Comparison of ENCODE assay signal across 26 cellular contexts in the genomic region with DNA sequence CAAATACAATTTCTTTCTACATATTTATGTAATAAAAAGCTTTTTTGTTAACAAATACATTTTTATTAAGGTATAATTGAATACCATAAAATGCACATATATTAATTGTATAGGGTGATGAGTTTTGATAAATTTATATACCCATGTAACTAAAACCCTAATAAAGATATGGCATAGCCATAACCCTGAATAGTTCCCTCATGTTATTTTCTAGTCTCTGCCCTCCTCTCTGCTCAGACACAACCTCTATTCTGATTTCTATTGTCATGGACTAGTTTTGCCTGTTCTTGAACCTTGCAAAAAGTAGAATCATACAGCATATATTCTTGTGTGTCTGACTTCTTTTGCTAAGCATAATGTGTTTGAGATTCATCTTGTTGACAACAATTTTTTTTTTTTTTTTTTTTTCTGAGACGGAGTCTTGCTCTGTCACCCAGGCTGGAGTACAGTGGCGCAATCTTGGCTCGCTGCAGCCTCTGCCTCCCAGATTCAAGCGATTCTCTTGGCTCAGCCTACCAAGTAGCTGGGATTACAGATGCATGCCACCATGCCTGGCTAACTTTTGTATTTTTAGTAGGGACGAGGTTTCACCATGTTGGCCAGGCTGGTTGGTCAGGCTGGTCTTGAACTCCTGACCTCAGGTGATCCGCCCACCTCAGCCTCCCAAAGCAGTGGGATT. TPM values are rescaled to one million over a fixed set of nuclear protein-coding genes. Genes with fewer than 3 reads are reported as not detected.
DNase-seq lines count a peak whose midpoint lies in the region; ATAC-seq and TF ChIP-seq lines count a peak whose summit lies in the region.
"Had no signal": no experiment of that assay in that cellular context is flagged by ENCODE, and none has a peak within 500 bp of the region (broad histone marks: within the 10 kb centered on the region; RNA-seq: fewer than 3 reads in every experiment).

No MANE protein-coding gene starts in this region.

- no peak overlapping the region for H3K4me3 ChIP-seq in Karpas-422 (ENCODE audit: low read length)
- no peak overlapping the region for H3K4me3 ChIP-seq in psoas muscle
- H3K4me3 ChIP-seq in esophagus squamous epithelium: no peak overlapping the region
- H3K4me3 ChIP-seq: BLaER1, GM12878 had no signal

- H3K27me3 Mint-ChIP-seq in activated T-cell treated with anti-CD3 and anti-CD28 coated beads, Interleukin-2, amount 50 U/mL, for 24 hours: no peaks in the 10 kb centered on the region
- H3K27me3 Mint-ChIP-seq: CD4-positive, alpha-beta memory T cell; CD8-positive, alpha-beta memory T cell had no signal

- TF ChIP-seq POLR2A in esophagus squamous epithelium (IDR thresholded peaks at IDR 0.05): no peak

- H2AFZ ChIP-seq in Karpas-422 (ENCODE audit: low read length): no peak overlapping the region

- H4K20me1 ChIP-seq in Karpas-422 (ENCODE audit: insufficient read depth, low read depth, low read length): no peaks in the 10 kb centered on the region
- H4K20me1 ChIP-seq: BLaER1 had no signal

- H3K79me2 ChIP-seq in Karpas-422 (ENCODE audit: low read length): no peaks in the 10 kb centered on the region

- no peak overlapping the region for H3K27ac Mint-ChIP-seq in activated T-cell treated with anti-CD3 and anti-CD28 coated beads, Interleukin-2, amount 50 U/mL, for 24 hours
- H3K27ac Mint-ChIP-seq: CD4-positive, CD25-positive, alpha-beta regulatory T cell; CD8-positive, alpha-beta memory T cell had no signal

- H3K27ac ChIP-seq in Karpas-422 (ENCODE audit: low read length) (no peak overlapping the region), psoas muscle (no peak overlapping the region), esophagus squamous epithelium (peak overlapping the region in 2 of 4 donors; percentile 17 to 38)
- H3K27ac ChIP-seq: BLaER1 had no signal

- TF ChIP-seq CTCF in psoas muscle (IDR thresholded peaks at IDR 0.05) (no peak), esophagus squamous epithelium (IDR thresholded peaks at IDR 0.05) (no peak)

- DNase-seq in Karpas-422 (peak; percentile 14), psoas muscle (peak; percentile 23 to 64), esophagus squamous epithelium (lab: John Stamatoyannopoulos, UW) (no peak)
- DNase-seq in activated T-cell treated with anti-CD3 and anti-CD28 coated beads, Interleukin-2, amount 50 U/mL, for 24 hours: no peak
- DNase-seq: 8988T; ACHN; BE2C; C1 segment of cervical spinal cord; CD4-positive, alpha-beta memory T cell; CD4-positive, CD25-positive, alpha-beta regulatory T cell; CD8-positive, alpha-beta memory T cell; COR-L47; DMS 273 treated with DMSO at 0.1 percent for 48 hours; DMS153; DMS53; DMS79; DND-41; EL; GDM1 had no signal

- no peaks in the 10 kb centered on the region for H3K36me3 Mint-ChIP-seq in activated T-cell treated with anti-CD3 and anti-CD28 coated beads, Interleukin-2, amount 50 U/mL, for 24 hours (ENCODE audit: low read depth)
- H3K36me3 Mint-ChIP-seq: CD14-positive monocyte; CD4-positive, alpha-beta memory T cell; CD8-positive, alpha-beta memory T cell had no signal

- no peak overlapping the region for H3K4me2 ChIP-seq in Karpas-422 (ENCODE audit: low read depth, low read length, poor library complexity, severe bottlenecking)
- H3K4me2 ChIP-seq: BLaER1 had no signal

- H3K4me1 ChIP-seq in Karpas-422 (ENCODE audit: low read length) (no peaks in the 10 kb centered on the region), psoas muscle (no peaks in the 10 kb centered on the region), esophagus squamous epithelium (no peaks in the 10 kb centered on the region)
- H3K4me1 ChIP-seq: BE2C, BLaER1 had no signal

- no peaks in the 10 kb centered on the region for H3K9me2 ChIP-seq in Karpas-422 (replicated peaks; ENCODE audit: insufficient read depth, low read length)

- peaks cover 5% of the 10 kb centered on the region for H3K4me1 Mint-ChIP-seq in activated T-cell treated with anti-CD3 and anti-CD28 coated beads, Interleukin-2, amount 50 U/mL, for 24 hours (ENCODE audit: low read depth)
- H3K4me1 Mint-ChIP-seq: CD14-positive monocyte; CD4-positive, alpha-beta memory T cell; CD4-positive, CD25-positive, alpha-beta regulatory T cell; CD8-positive, alpha-beta memory T cell had no signal

- H3K9me3 ChIP-seq in Karpas-422 (ENCODE audit: low read length): no peaks in the 10 kb centered on the region
- H3K9me3 ChIP-seq in psoas muscle: no peaks in the 10 kb centered on the region
- H3K9me3 ChIP-seq in esophagus squamous epithelium: no peaks in the 10 kb centered on the region
- H3K9me3 ChIP-seq: BE2C had no signal

- no peaks in the 10 kb centered on the region for H3K27me3 ChIP-seq in Karpas-422 (ENCODE audit: low read length)
- no peaks in the 10 kb centered on the region for H3K27me3 ChIP-seq in psoas muscle (ENCODE audit: insufficient read depth in 3 of 3, low read length in 2 of 3)
- no peaks in the 10 kb centered on the region for H3K27me3 ChIP-seq in esophagus squamous epithelium
- H3K27me3 ChIP-seq: BE2C, BLaER1 had no signal

- intact Hi-C loops in psoas muscle (cut with DNase I): no loop called here
- intact Hi-C loops in esophagus squamous epithelium (cut with DNase I): no loop called here

- ATAC-seq in esophagus mucosa (peak; percentile 36), psoas muscle (peak; percentile 66 to 91 (median 86)), HG02981 (IDR thresholded peaks at IDR 0.05; ENCODE audit: unreplicated experiment) (no peak)
- ATAC-seq: GM12878 had no signal

- 35 to 55% (median 45%) methylated on average over 5 to 6 of the region's 6 CpGs for WGBS in psoas muscle, 3 donors
- 75 to 81% methylated on average over 5 to 6 of the region's 6 CpGs for whole genome bisulfite sequencing in esophagus squamous epithelium, 2 donors

- H3K36me3 ChIP-seq in Karpas-422 (ENCODE audit: insufficient read depth, low read length) (no peaks in the 10 kb centered on the region), psoas muscle (ENCODE audit: insufficient read depth in 1 of 2, low read depth in 1 of 2) (no peaks in the 10 kb centered on the region), esophagus squamous epithelium (no peaks in the 10 kb centered on the region)
- H3K36me3 ChIP-seq: BE2C, BLaER1 had no signal

- H3K9me3 Mint-ChIP-seq in activated T-cell treated with anti-CD3 and anti-CD28 coated beads, Interleukin-2, amount 50 U/mL, for 24 hours: no peaks in the 10 kb centered on the region

- H3K4me3 Mint-ChIP-seq in activated T-cell treated with anti-CD3 and anti-CD28 coated beads, Interleukin-2, amount 50 U/mL, for 24 hours: no peak overlapping the region
- H3K4me3 Mint-ChIP-seq: CD14-positive monocyte; CD4-positive, alpha-beta memory T cell; CD4-positive, CD25-positive, alpha-beta regulatory T cell; CD8-positive, alpha-beta memory T cell had no signal

- H3K9ac ChIP-seq in Karpas-422 (ENCODE audit: low read length): no peak overlapping the region
- H3K9ac ChIP-seq: BLaER1 had no signal

RNA-seq across cellular contexts. Expression of a gene that starts 38.6 kb away (rescaled TPM):
- total RNA-seq in Karpas-422 (2014; rRNA removed; shearing (Covaris generic); ENCODE audit: low replicate concordance): 38.3 and 43.7 TPM in 2 replicates
- 9.2 TPM for total RNA-seq in esophagus mucosa
- total RNA-seq in psoas muscle: 10 to 100 TPM in 3 of 4 donors, 1 to 10 TPM in 1; 6.0 to 17.0 (median 12.8) TPM
- polyA plus RNA-seq in psoas muscle: 1 to 10 TPM; 5.1 to 9.4 (median 9.3) TPM
- 10 to 100 TPM in 3 of 4 donors, 1 to 10 TPM in 1; 7.1 to 18.9 (median 15.7) TPM for total RNA-seq in esophagus squamous epithelium
- total RNA-seq: G401 had no signal

RNA-seq across cellular contexts. Expression of a gene that starts 47.6 kb away (rescaled TPM):
- not detected in 2 replicates for total RNA-seq in Karpas-422 (2014; rRNA removed; shearing (Covaris generic); ENCODE audit: low replicate concordance)
- 0.84 TPM for total RNA-seq in esophagus mucosa
- total RNA-seq in psoas muscle: 1 to 10 TPM in 1 of 4 donors, not detected in 3; 2.0 TPM
- 1 to 10 TPM in 1 of 3 donors, under 1 TPM in 2; 0.05 to 1.6 (median 0.51) TPM for polyA plus RNA-seq in psoas muscle
- 1 to 10 TPM in 1 of 4 donors, under 1 TPM in 3; 0.21 to 1.9 (median 0.41) TPM for total RNA-seq in esophagus squamous epithelium
- total RNA-seq: A673; CD4-positive, alpha-beta memory T cell; CD4-positive, CD25-positive, alpha-beta regulatory T cell; CD8-positive, alpha-beta memory T cell; G401; GM12878 had no signal
- polyA plus RNA-seq: CD14-positive monocyte; CD4-positive, alpha-beta memory T cell; CD4-positive, CD25-positive, alpha-beta regulatory T cell; CD8-positive, alpha-beta memory T cell; GM12878 had no signal

RNA-seq across cellular contexts. Expression of a gene that starts 49.3 kb away (rescaled TPM):
- total RNA-seq in Karpas-422 (2014; rRNA removed; shearing (Covaris generic); ENCODE audit: low replicate concordance): not detected in 2 replicates
- 8.5 TPM for total RNA-seq in esophagus mucosa
- total RNA-seq in psoas muscle: 10 to 100 TPM in 1 of 4 donors, 1 to 10 TPM in 3; 1.9 to 38.1 (median 3.0) TPM
- 10 to 100 TPM in 2 of 3 donors, 1 to 10 TPM in 1; 1.7 to 23.2 (median 10.9) TPM for polyA plus RNA-seq in psoas muscle
- 10 to 100 TPM in 2 of 4 donors, 1 to 10 TPM in 2; 4.6 to 28.2 (median 11.3) TPM for total RNA-seq in esophagus squamous epithelium
- total RNA-seq: CD4-positive, alpha-beta memory T cell had no signal
- polyA plus RNA-seq: CD14-positive monocyte; CD4-positive, CD25-positive, alpha-beta regulatory T cell; CD8-positive, alpha-beta memory T cell; GM12878 had no signal

RNA-seq across cellular contexts. Expression of a gene that starts 54.7 kb away (rescaled TPM):
- 29.1 and 35.9 TPM in 2 replicates for total RNA-seq in Karpas-422 (2014; rRNA removed; shearing (Covaris generic); ENCODE audit: low replicate concordance)
- total RNA-seq in esophagus mucosa (10.3 TPM), psoas muscle (10 to 100 TPM in 1 of 4 donors, 1 to 10 TPM in 3; 4.4 to 10.1 (median 5.9) TPM), esophagus squamous epithelium (10 to 100 TPM in 3 of 4 donors, 1 to 10 TPM in 1; 7.6 to 19.6 (median 13.5) TPM)
- polyA plus RNA-seq in psoas muscle: 1 to 10 TPM; 6.0 to 9.5 (median 7.5) TPM

Comparison
In these comparisons a context has a peak if more than half of its experiments do, and no peak if none do; other contexts are left out.
1. DNase-seq: peak in Karpas-422 (single experiment) and psoas muscle (2 of 2); none in esophagus squamous epithelium (single experiment) and activated T-cell treated with anti-CD3 and anti-CD28 coated beads, Interleukin-2, amount 50 U/mL, for 24 hours (single experiment).